ENCODE assay signal across 26 cellular contexts in the genomic region with DNA sequence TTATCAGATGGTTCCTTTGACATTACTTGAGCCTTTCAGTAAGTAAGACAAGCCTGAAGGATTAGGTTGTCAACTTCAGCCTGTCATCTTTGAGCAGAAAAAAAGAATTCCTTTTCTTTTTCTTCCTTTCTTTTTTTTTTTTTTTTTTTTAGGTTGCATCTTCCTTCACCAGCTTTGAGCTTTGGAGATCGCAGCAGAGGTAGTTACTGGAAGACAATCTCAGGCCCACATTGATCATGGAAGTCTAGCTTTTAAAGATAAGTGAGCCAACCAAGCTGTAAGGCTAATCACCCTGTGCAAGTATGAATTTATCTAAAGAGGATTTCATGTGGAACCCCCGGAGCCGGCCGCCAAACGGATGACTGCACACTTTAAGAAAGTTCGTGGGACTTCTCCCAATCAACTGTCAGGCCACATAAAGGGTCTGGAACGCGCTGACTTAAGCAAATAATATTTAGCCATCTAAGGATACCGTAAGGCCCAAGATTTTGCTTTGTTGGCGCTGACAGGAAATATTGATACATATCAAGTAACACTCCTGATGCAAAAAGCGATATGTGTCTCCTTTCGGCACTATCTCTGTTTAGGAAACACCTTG.
A peak's percentile ranks its signal among the peaks of the same experiment; 100 is the strongest.
DNase-seq lines count a peak whose midpoint lies in the region; ATAC-seq, FAIRE-seq and TF ChIP-seq lines count a peak whose summit lies in the region.
"Had no signal": no experiment of that assay in that cellular context is flagged by ENCODE, and none has a peak within 500 bp of the region (broad histone marks: within the 10 kb centered on the region; RNA-seq: fewer than 3 reads in every experiment).

No MANE protein-coding gene starts in this region.

- DNase-seq in DMS114 treated with DMSO at 0.1 percent for 48 hours (lab: John Stamatoyannopoulos, UW; ENCODE audit: unreplicated experiment) (peak; percentile 31), astrocyte (ENCODE audit: low read depth) (peak; percentile 49), lower lobe of right lung (no peak), smooth muscle cell (lab: John Stamatoyannopoulos, UW; ENCODE audit: unreplicated experiment) (no peak), NCI-H510A (lab: John Stamatoyannopoulos, UW) (no peak), MV-4-11 (lab: John Stamatoyannopoulos, UW) (no peak)
- DNase-seq: activated CD4-positive, alpha-beta T cell treated with anti-CD3 and anti-CD28 coated beads for 4 hours; activated CD8-positive, alpha-beta memory T cell treated with anti-CD3 and anti-CD28 coated beads for 24 hours; activated gamma-delta T cell treated with Interleukin-2 at 50 U/mL for 16 hours; activated T-cell treated with anti-CD3 and anti-CD28 coated beads, Interleukin-2, amount 50 U/mL, for 1 hour; COR-L47; H9; NCI-H1092; NCI-H187 treated with DMSO at 0.1 percent for 48 hours; NCI-H526 treated with DMSO at 0.1 percent for 48 hours; pancreas; sigmoid colon; T-helper 1 cell; thyroid gland had no signal

- FAIRE-seq in astrocyte (lab: Jason Lieb, UNC) = no peak
- FAIRE-seq: bronchial epithelial cell, GM12878, pancreas had no signal

- TF ChIP-seq CTCF in astrocyte (IDR thresholded peaks at IDR 0.05; ENCODE audit: insufficient read depth, low read depth, low read length) = no peak
- no peak for TF ChIP-seq CTCF in lower lobe of right lung (IDR thresholded peaks at IDR 0.05)
- no peak for TF ChIP-seq CTCF in smooth muscle cell (IDR thresholded peaks at IDR 0.05; ENCODE audit: borderline replicate concordance, insufficient read depth, poor library complexity, severe bottlenecking)

- no peaks in the 10 kb centered on the region for H4K20me1 ChIP-seq in astrocyte (ENCODE audit: insufficient read depth, low read length)
- H4K20me1 ChIP-seq in smooth muscle cell (ENCODE audit: low read depth) = no peaks in the 10 kb centered on the region

- H3K4me1 ChIP-seq in astrocyte (ENCODE audit: insufficient read depth, low read length) (peaks cover 31% of the 10 kb centered on the region), lower lobe of right lung (no peaks in the 10 kb centered on the region), smooth muscle cell (ENCODE audit: low read depth) (peaks cover 53% of the 10 kb centered on the region)
- H3K4me1 ChIP-seq: pancreas had no signal

- H3K4me3 ChIP-seq in astrocyte (ENCODE audit: insufficient read depth, low read depth, low read length) (no peak overlapping the region), lower lobe of right lung (no peak overlapping the region), smooth muscle cell (no peak overlapping the region)
- H3K4me3 ChIP-seq: GM12878, pancreas, sigmoid colon, SJSA1, thyroid gland had no signal

- peaks cover 23% of the 10 kb centered on the region for H3K4me1 Mint-ChIP-seq in astrocyte (ENCODE audit: low read depth, unreplicated experiment)
- H3K4me1 Mint-ChIP-seq: memory B cell had no signal

- H3K79me2 ChIP-seq in astrocyte (ENCODE audit: insufficient read depth, low read length) = no peaks in the 10 kb centered on the region
- H3K79me2 ChIP-seq in smooth muscle cell (ENCODE audit: low read depth) = no peaks in the 10 kb centered on the region

- 47% methylated on average over 12 of the region's 12 CpGs for WGBS in smooth muscle cell (ENCODE audit: low lambda C conversion rate)

- no peak overlapping the region for H2AFZ ChIP-seq in astrocyte (ENCODE audit: low read depth, low read length)
- no peak overlapping the region for H2AFZ ChIP-seq in smooth muscle cell (ENCODE audit: low read depth)

- peak overlapping the region; percentile 45 for H3K4me2 ChIP-seq in astrocyte (ENCODE audit: low read length)
- peak overlapping the region; percentile 49 for H3K4me2 ChIP-seq in smooth muscle cell

- H3K36me3 ChIP-seq in astrocyte (ENCODE audit: insufficient read depth, low read length) (no peaks in the 10 kb centered on the region), lower lobe of right lung (no peaks in the 10 kb centered on the region), smooth muscle cell (ENCODE audit: low read depth) (no peaks in the 10 kb centered on the region)
- H3K36me3 ChIP-seq: pancreas, sigmoid colon, SJSA1, thyroid gland had no signal

- ATAC-seq in lower lobe of right lung = no peak
- ATAC-seq in GM21529 (IDR thresholded peaks at IDR 0.05; ENCODE audit: unreplicated experiment) = no peak
- no peak for ATAC-seq in HG03045 (IDR thresholded peaks at IDR 0.05; ENCODE audit: unreplicated experiment)
- ATAC-seq: GM12878, pancreas had no signal

- H3K9ac ChIP-seq in astrocyte (ENCODE audit: low read length) (no peak overlapping the region), smooth muscle cell (ENCODE audit: low read depth) (no peak overlapping the region)

- H3K27me3 ChIP-seq in astrocyte (ENCODE audit: insufficient read depth, low read length) (no peaks in the 10 kb centered on the region), lower lobe of right lung (ENCODE audit: low read depth) (no peaks in the 10 kb centered on the region), smooth muscle cell (ENCODE audit: low read depth) (no peaks in the 10 kb centered on the region)
- H3K27me3 ChIP-seq: pancreas, sigmoid colon, SJSA1, thyroid gland had no signal

- intact Hi-C loops in lower lobe of right lung (cut with DNase I) = no loop called here

- H3K27ac ChIP-seq in astrocyte (ENCODE audit: low read depth, low read length) (no peak overlapping the region), lower lobe of right lung (peak overlapping the region; percentile 27), smooth muscle cell (ENCODE audit: low read depth) (no peak overlapping the region)
- H3K27ac ChIP-seq: pancreas, SJSA1, thyroid gland had no signal

- H3K27ac Mint-ChIP-seq in astrocyte (ENCODE audit: unreplicated experiment) = no peak overlapping the region
- H3K27ac Mint-ChIP-seq: H9; memory B cell; stimulated activated naive CD8-positive, alpha-beta T cell treated with anti-CD3 and anti-CD28 coated beads, Interleukin-15, Interleukin-2, amounts not matched to agents 100 ng/mL and 50 ng/mL, for 24 hours had no signal

- H3F3A ChIP-seq in smooth muscle cell (ENCODE audit: low read depth) = no peaks in the 10 kb centered on the region

- peaks cover 3% of the 10 kb centered on the region for H3K9me3 Mint-ChIP-seq in astrocyte (ENCODE audit: unreplicated experiment)
- H3K9me3 Mint-ChIP-seq: H9; memory B cell; stimulated activated naive CD8-positive, alpha-beta T cell treated with anti-CD3 and anti-CD28 coated beads, Interleukin-15, Interleukin-2, amounts not matched to agents 100 ng/mL and 50 ng/mL, for 24 hours had no signal

- H3K36me3 Mint-ChIP-seq in astrocyte (ENCODE audit: low read depth, unreplicated experiment) = no peaks in the 10 kb centered on the region
- H3K36me3 Mint-ChIP-seq: memory B cell had no signal

- no peaks in the 10 kb centered on the region for H3K9me3 ChIP-seq in astrocyte (ENCODE audit: insufficient read depth, low read depth, low read length)
- no peaks in the 10 kb centered on the region for H3K9me3 ChIP-seq in lower lobe of right lung
- no peaks in the 10 kb centered on the region for H3K9me3 ChIP-seq in smooth muscle cell (replicated peaks; ENCODE audit: low read depth)
- H3K9me3 ChIP-seq: pancreas, sigmoid colon, SJSA1, thyroid gland had no signal

- no peaks in the 10 kb centered on the region for H3K27me3 Mint-ChIP-seq in astrocyte (ENCODE audit: low read depth, unreplicated experiment)

- no peak overlapping the region for H3K4me3 Mint-ChIP-seq in astrocyte (ENCODE audit: unreplicated experiment)
- H3K4me3 Mint-ChIP-seq: H9; memory B cell; stimulated activated naive CD8-positive, alpha-beta T cell treated with anti-CD3 and anti-CD28 coated beads, Interleukin-15, Interleukin-2, amounts not matched to agents 100 ng/mL and 50 ng/mL, for 24 hours had no signal

Comparison
In these comparisons a context has a peak if more than half of its experiments do, and no peak if none do; other contexts are left out.
1. DNase-seq: peak in DMS114 treated with DMSO at 0.1 percent for 48 hours (single experiment) and astrocyte (single experiment); none in lower lobe of right lung (single experiment), smooth muscle cell (single experiment), NCI-H510A (single experiment) and MV-4-11 (single experiment).